In genomic region chr5:41983284-41983683, GRCh38 we compare ENCODE assay signal across 27 cellular contexts.
"Had no signal": no experiment of that assay in that cellular context is flagged by ENCODE, and none has a peak within 500 bp of the region (broad histone marks: within the 10 kb centered on the region; RNA-seq: fewer than 3 reads in every experiment).

No MANE protein-coding gene starts in this region.

- H3K36me3 ChIP-seq: colonic mucosa, esophagus muscularis mucosa, esophagus squamous epithelium, gastrocnemius medialis, gastroesophageal sphincter, heart left ventricle, heart right ventricle had no signal

- H3K4me1 ChIP-seq: colonic mucosa, esophagus muscularis mucosa, esophagus squamous epithelium, foreskin keratinocyte, gastrocnemius medialis, gastroesophageal sphincter, heart left ventricle had no signal

- ATAC-seq: effector memory CD8-positive, alpha-beta T cell; esophagus mucosa; foreskin keratinocyte; gastrocnemius medialis; gastroesophageal sphincter; heart left ventricle; heart right ventricle had no signal

- H3K27ac ChIP-seq: colonic mucosa, coronary artery, dorsolateral prefrontal cortex, epithelial cell of prostate, esophagus muscularis mucosa, esophagus squamous epithelium, foreskin keratinocyte, gastrocnemius medialis, gastroesophageal sphincter, heart left ventricle, heart right ventricle had no signal

- H3K4me3 ChIP-seq: colonic mucosa, coronary artery, dorsolateral prefrontal cortex, esophagus muscularis mucosa, esophagus squamous epithelium, gastrocnemius medialis, gastroesophageal sphincter, heart left ventricle, heart right ventricle had no signal

- DNase-seq: colonic mucosa; cortex of kidney; dermis blood vessel endothelial cell; dorsolateral prefrontal cortex; effector CD4-positive, alpha-beta T cell; effector CD8-positive, alpha-beta T cell; effector memory CD4-positive, alpha-beta T cell; effector memory CD8-positive, alpha-beta T cell; endodermal cell; erythroblast; esophagus squamous epithelium; foreskin fibroblast; foreskin keratinocyte; foreskin melanocyte; gastrocnemius medialis; glutamatergic neuron; head of caudate nucleus; heart left ventricle; heart right ventricle had no signal

- H3K9me3 ChIP-seq: colonic mucosa, esophagus muscularis mucosa, esophagus squamous epithelium, gastrocnemius medialis had no signal

- FAIRE-seq: colon, endometrium, endothelial cell of umbilical vein had no signal

- H3K27me3 ChIP-seq: colonic mucosa, dorsolateral prefrontal cortex, esophagus muscularis mucosa, esophagus squamous epithelium, gastrocnemius medialis, gastroesophageal sphincter, heart left ventricle, heart right ventricle had no signal
